ENCODE assay signal across 20 cellular contexts in genomic region chr9:135344915-135345500, GRCh38.
DNase-seq lines count a peak whose midpoint lies in the region; ATAC-seq and TF ChIP-seq lines count a peak whose summit lies in the region.
"Had no signal": no experiment of that assay in that cellular context is flagged by ENCODE, and none has a peak within 500 bp of the region (broad histone marks: within the 10 kb centered on the region; RNA-seq: fewer than 3 reads in every experiment).

No MANE protein-coding gene starts in this region.

- no peaks in the 10 kb centered on the region for H3K36me3 ChIP-seq in lower lobe of right lung
- H3K36me3 ChIP-seq: BE2C had no signal

- peaks cover 35% of the 10 kb centered on the region for H3K27me3 ChIP-seq in lower lobe of right lung (ENCODE audit: low read depth)
- H3K27me3 ChIP-seq: BE2C had no signal

- TF ChIP-seq CTCF in lower lobe of right lung (IDR thresholded peaks at IDR 0.05) = no peak

- DNase-seq in left cardiac atrium (peak; percentile 7), left ventricle myocardium superior (no peak), lower lobe of right lung (peak; percentile 34), ureter (ENCODE audit: low spot score) (no peak), NCI-H446 treated with DMSO at 0.1 percent for 48 hours (lab: John Stamatoyannopoulos, UW) (no peak)
- DNase-seq: BE2C; CD4-positive, CD25-positive, alpha-beta regulatory T cell; COR-L47; DMS79; H9; HFFc6; NCI-H1417; NCI-H187 treated with DMSO at 0.1 percent for 48 hours; NCI-H345; NCI-H526; OCI-M1; Right ventricle myocardium superior had no signal

- ATAC-seq in left cardiac atrium = no peak
- no peak for ATAC-seq in left ventricle myocardium superior
- ATAC-seq in lower lobe of right lung = no peak
- no peak for ATAC-seq in GM18511 (IDR thresholded peaks at IDR 0.05; ENCODE audit: unreplicated experiment)

- intact Hi-C loops in left cardiac atrium (cut with DNase I) = loop anchor here (1.0 to 5.0 kb wide), 4 partner anchors 62 to 259 kb away; partner anchors contain the start of gene OLFM1 (in 1 of the 2)
- intact Hi-C loops in left ventricle myocardium superior (cut with micrococcal nuclease) = loop anchor here (5.0 kb wide), 1 partner anchor 258 kb away; the partner anchor contains the start of gene OLFM1
- intact Hi-C loops in lower lobe of right lung (cut with DNase I) = no loop called here

- no peak overlapping the region for H3K4me3 ChIP-seq in lower lobe of right lung

- no peaks in the 10 kb centered on the region for H3K9me3 ChIP-seq in lower lobe of right lung
- H3K9me3 ChIP-seq: BE2C had no signal

- H3K27ac ChIP-seq in cingulate gyrus (ENCODE audit: low read depth, low read length) (peak overlapping the region; percentile 54), lower lobe of right lung (no peak overlapping the region), temporal lobe (ENCODE audit: low read depth, low read length) (peak overlapping the region; percentile 66)

- peaks cover 4% of the 10 kb centered on the region for H3K4me1 ChIP-seq in lower lobe of right lung

Comparison
In these comparisons a context has a peak if more than half of its experiments do, and no peak if none do; other contexts are left out.
1. DNase-seq: peak in left cardiac atrium (single experiment) and lower lobe of right lung (single experiment); none in left ventricle myocardium superior (single experiment), ureter (single experiment) and NCI-H446 treated with DMSO at 0.1 percent for 48 hours (single experiment).